ENCODE assay signal across 8 cellular contexts in the genomic region with DNA sequence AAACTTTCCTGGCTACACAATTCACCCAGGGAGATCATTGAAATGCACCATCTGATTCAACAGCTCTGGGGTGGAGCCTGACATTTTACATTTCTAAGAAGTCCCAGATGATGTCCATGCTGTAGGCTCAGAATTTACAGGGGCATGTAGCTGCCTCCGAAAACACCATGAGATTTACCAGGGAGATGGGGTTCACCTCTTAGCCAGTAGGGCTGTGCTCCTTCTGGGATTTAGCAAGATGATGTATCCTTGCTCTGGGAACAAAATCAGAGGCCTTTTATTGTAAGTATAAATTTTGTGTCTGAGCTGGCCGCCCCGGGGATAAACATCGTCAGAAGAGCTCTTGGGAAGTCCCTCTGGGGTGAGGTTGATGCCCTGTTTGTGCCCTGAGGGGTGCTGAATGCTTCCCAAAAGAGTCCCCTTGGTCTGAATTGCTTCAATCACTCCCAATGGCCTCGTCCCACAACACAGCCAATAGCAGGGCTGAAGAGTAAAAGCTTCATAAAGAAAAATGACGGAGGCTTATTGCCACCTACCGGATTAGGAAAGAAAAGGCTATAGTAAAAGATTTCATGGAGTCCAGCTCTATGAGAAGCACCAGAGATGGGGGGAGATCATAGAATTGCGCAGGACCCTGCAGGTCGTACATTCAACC. TPM values are rescaled to one million over a fixed set of nuclear protein-coding genes. Genes with fewer than 3 reads are reported as not detected.
DNase-seq lines count a peak whose midpoint lies in the region; ATAC-seq lines count a peak whose summit lies in the region.

No MANE protein-coding gene starts in this region.

- H3K4me3 ChIP-seq in CD4-positive, alpha-beta memory T cell (ENCODE audit: low read length in 2 of 2), result no peak overlapping the region

- intact Hi-C loops in left ventricle myocardium superior (cut with micrococcal nuclease), result no loop called here
- intact Hi-C loops in CD4-positive, alpha-beta memory T cell (cut with micrococcal nuclease), result no loop called here

- H3K4me1 Mint-ChIP-seq in CD4-positive, alpha-beta memory T cell, result no peaks in the 10 kb centered on the region

- H3K27me3 ChIP-seq in CD4-positive, alpha-beta memory T cell (ENCODE audit: insufficient read depth, low read length), result no peaks in the 10 kb centered on the region

- no peaks in the 10 kb centered on the region for H3K4me1 ChIP-seq in CD4-positive, alpha-beta memory T cell (ENCODE audit: insufficient read depth, low read length)

- ATAC-seq in left ventricle myocardium superior, result peak; percentile 42
- ATAC-seq in GM21576 (IDR thresholded peaks at IDR 0.05; ENCODE audit: unreplicated experiment), result no peak

- DNase-seq in G401 (ENCODE audit: low spot score) (peak; percentile 54), HT1080 (ENCODE audit: low read depth) (peak; percentile 34), SHP77 treated with DMSO at 0.1 percent for 48 hours (lab: John Stamatoyannopoulos, UW) (peak; percentile 61), left ventricle myocardium superior (no peak)
- no peak for DNase-seq in CD4-positive, alpha-beta memory T cell
- DNase-seq in stimulated activated CD4-positive, alpha-beta T cell treated with anti-CD3 and anti-CD28 coated beads, Interleukin-2, amount 100 ng/mL, for 48 hours, result no peak
- no peak for DNase-seq in stimulated activated CD4-positive, alpha-beta T cell treated with anti-CD3 and anti-CD28 coated beads, Interleukin-4, amount 100 ng/mL, for 1 hour

- H3K9me3 ChIP-seq in CD4-positive, alpha-beta memory T cell (ENCODE audit: control insufficient read depth in 1 of 2, low read length in 2 of 2), result no peaks in the 10 kb centered on the region

- in situ Hi-C loops in G401 (cut with HindIII; ENCODE audit: low sequenced_read_pairs), result no loop called here

- no peak overlapping the region for H3K4me3 Mint-ChIP-seq in CD4-positive, alpha-beta memory T cell

- peaks cover 10 to 11% of the 10 kb centered on the region in 2 donors for H3K27me3 Mint-ChIP-seq in CD4-positive, alpha-beta memory T cell

- POLR2A ChIA-PET in CD4-positive, alpha-beta memory T cell (lab: Charles Lee; ENCODE audit: partially characterized antibody), result no interaction called here

- no peak overlapping the region for H3K27ac Mint-ChIP-seq in CD4-positive, alpha-beta memory T cell

- peaks cover 0 to 4% of the 10 kb centered on the region in 2 donors for H3K36me3 Mint-ChIP-seq in CD4-positive, alpha-beta memory T cell

- no peak overlapping the region for H3K27ac ChIP-seq in CD4-positive, alpha-beta memory T cell (ENCODE audit: low read depth, low read length)

- CTCF ChIA-PET in CD4-positive, alpha-beta memory T cell (lab: Charles Lee; ENCODE audit: partially characterized antibody), result no interaction called here

- H3K36me3 ChIP-seq in CD4-positive, alpha-beta memory T cell (ENCODE audit: insufficient read depth, low read length), result no peaks in the 10 kb centered on the region

- H3K9me3 Mint-ChIP-seq in CD4-positive, alpha-beta memory T cell, result peaks cover 0 to 11% (median 7%) of the 10 kb centered on the region in 8 donors

RNA-seq across cellular contexts. Expression of a gene that starts 33.4 kb away (rescaled TPM):
- total RNA-seq in G401 (2014; rRNA removed; shearing (Covaris generic)), result 17.0 and 20.4 TPM in 2 replicates
- total RNA-seq in HT1080 (2014; rRNA removed; shearing (Covaris generic)), result 82.5 and 98.2 TPM in 2 replicates
- polyA plus RNA-seq in HT1080 (2015; cell fraction: cytosol; rRNA removed), result 109 and 131 TPM in 2 replicates
- polyA plus RNA-seq in HT1080 (2015; cell fraction: nucleus; rRNA removed), result 99.8 and 105 TPM in 2 replicates
- total RNA-seq in left ventricle myocardium superior, result 41.0 TPM
- total RNA-seq in CD4-positive, alpha-beta memory T cell, result 100 to 1,000 TPM in 1 of 2 experiments, 10 to 100 TPM in 1; 93.7 to 101 TPM
- 100 to 1,000 TPM; 136 to 182 TPM for polyA plus RNA-seq in CD4-positive, alpha-beta memory T cell

Comparison
In these comparisons a context has a peak if more than half of its experiments do, and no peak if none do; other contexts are left out.
1. DNase-seq: peak in G401 (single experiment), HT1080 (single experiment) and SHP77 treated with DMSO at 0.1 percent for 48 hours (single experiment); none in left ventricle myocardium superior (single experiment), CD4-positive, alpha-beta memory T cell (0 of 5), stimulated activated CD4-positive, alpha-beta T cell treated with anti-CD3 and anti-CD28 coated beads, Interleukin-2, amount 100 ng/mL, for 48 hours (0 of 2) and stimulated activated CD4-positive, alpha-beta T cell treated with anti-CD3 and anti-CD28 coated beads, Interleukin-4, amount 100 ng/mL, for 1 hour (single experiment).